1 cellular context compared by ENCODE assay signal in the genomic region with DNA sequence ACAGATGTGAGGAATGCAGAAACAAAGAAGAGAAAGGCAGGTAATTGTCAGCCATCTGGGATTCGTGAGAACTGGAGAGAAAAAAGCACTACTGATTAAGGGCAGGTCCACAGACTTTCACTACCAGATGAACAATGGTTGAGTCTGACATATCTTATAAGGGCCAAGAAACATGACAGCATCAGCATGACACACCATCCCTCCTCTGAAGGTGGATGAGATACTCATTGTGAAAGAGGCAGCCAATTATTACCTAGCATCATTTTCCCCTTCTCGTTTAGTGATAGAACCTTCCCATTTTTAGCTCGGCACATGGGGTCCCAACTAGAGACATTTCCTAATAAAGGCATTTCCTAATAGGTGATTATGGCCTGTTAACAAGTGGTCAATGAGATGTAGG.
TF ChIP-seq lines count a peak whose summit lies in the region.

No MANE protein-coding gene starts in this region.

TF ChIP-seq in GM23338, 12 proteins besides CTCF, POLR2A, EP300 and RAD21 (continued from another document):
- TF ChIP-seq, protein P1, sequence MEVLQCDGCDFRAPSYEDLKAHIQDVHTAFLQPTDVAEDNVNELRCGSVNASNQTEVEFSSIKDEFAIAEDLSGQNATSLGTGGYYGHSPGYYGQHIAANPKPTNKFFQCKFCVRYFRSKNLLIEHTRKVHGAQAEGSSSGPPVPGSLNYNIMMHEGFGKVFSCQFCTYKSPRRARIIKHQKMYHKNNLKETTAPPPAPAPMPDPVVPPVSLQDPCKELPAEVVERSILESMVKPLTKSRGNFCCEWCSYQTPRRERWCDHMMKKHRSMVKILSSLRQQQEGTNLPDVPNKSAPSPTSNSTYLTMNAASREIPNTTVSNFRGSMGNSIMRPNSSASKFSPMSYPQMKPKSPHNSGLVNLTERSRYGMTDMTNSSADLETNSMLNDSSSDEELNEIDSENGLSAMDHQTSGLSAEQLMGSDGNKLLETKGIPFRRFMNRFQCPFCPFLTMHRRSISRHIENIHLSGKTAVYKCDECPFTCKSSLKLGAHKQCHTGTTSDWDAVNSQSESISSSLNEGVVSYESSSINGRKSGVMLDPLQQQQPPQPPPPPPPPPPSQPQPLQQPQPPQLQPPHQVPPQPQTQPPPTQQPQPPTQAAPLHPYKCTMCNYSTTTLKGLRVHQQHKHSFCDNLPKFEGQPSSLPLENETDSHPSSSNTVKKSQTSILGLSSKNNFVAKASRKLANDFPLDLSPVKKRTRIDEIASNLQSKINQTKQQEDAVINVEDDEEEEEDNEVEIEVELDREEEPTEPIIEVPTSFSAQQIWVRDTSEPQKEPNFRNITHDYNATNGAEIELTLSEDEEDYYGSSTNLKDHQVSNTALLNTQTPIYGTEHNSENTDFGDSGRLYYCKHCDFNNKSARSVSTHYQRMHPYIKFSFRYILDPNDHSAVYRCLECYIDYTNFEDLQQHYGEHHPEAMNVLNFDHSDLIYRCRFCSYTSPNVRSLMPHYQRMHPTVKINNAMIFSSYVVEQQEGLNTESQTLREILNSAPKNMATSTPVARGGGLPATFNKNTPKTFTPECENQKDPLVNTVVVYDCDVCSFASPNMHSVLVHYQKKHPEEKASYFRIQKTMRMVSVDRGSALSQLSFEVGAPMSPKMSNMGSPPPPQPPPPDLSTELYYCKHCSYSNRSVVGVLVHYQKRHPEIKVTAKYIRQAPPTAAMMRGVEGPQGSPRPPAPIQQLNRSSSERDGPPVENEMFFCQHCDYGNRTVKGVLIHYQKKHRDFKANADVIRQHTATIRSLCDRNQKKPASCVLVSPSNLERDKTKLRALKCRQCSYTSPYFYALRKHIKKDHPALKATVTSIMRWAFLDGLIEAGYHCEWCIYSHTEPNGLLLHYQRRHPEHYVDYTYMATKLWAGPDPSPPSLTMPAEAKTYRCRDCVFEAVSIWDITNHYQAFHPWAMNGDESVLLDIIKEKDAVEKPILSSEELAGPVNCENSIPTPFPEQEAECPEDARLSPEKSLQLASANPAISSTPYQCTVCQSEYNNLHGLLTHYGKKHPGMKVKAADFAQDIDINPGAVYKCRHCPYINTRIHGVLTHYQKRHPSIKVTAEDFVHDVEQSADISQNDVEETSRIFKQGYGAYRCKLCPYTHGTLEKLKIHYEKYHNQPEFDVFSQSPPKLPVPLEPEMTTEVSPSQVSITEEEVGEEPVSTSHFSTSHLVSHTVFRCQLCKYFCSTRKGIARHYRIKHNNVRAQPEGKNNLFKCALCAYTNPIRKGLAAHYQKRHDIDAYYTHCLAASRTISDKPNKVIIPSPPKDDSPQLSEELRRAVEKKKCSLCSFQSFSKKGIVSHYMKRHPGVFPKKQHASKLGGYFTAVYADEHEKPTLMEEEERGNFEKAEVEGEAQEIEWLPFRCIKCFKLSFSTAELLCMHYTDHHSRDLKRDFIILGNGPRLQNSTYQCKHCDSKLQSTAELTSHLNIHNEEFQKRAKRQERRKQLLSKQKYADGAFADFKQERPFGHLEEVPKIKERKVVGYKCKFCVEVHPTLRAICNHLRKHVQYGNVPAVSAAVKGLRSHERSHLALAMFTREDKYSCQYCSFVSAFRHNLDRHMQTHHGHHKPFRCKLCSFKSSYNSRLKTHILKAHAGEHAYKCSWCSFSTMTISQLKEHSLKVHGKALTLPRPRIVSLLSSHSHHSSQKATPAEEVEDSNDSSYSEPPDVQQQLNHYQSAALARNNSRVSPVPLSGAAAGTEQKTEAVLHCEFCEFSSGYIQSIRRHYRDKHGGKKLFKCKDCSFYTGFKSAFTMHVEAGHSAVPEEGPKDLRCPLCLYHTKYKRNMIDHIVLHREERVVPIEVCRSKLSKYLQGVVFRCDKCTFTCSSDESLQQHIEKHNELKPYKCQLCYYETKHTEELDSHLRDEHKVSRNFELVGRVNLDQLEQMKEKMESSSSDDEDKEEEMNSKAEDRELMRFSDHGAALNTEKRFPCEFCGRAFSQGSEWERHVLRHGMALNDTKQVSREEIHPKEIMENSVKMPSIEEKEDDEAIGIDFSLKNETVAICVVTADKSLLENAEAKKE (CRISPR knock-in tag; IDR thresholded peaks at IDR 0.05): no peak
- TF ChIP-seq, protein P2, sequence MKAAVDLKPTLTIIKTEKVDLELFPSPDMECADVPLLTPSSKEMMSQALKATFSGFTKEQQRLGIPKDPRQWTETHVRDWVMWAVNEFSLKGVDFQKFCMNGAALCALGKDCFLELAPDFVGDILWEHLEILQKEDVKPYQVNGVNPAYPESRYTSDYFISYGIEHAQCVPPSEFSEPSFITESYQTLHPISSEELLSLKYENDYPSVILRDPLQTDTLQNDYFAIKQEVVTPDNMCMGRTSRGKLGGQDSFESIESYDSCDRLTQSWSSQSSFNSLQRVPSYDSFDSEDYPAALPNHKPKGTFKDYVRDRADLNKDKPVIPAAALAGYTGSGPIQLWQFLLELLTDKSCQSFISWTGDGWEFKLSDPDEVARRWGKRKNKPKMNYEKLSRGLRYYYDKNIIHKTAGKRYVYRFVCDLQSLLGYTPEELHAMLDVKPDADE (IDR thresholded peaks at IDR 0.05): no peak
- TF ChIP-seq STAT1 (IDR thresholded peaks at IDR 0.05; ENCODE audit: unreplicated experiment) (no peak), EZH2 (IDR thresholded peaks at IDR 0.05; ENCODE audit: low read depth, unreplicated experiment) (no peak)
TF ChIP-seq in GM23338: peak in this region for 0.
